In genomic region chr5:32642276-32643002, GRCh38 we compare ENCODE assay signal across 17 cellular contexts. TPM values are rescaled to one million over a fixed set of nuclear protein-coding genes. Genes with fewer than 3 reads are reported as not detected.
A peak's percentile ranks its signal among the peaks of the same experiment; 100 is the strongest.
DNase-seq lines count a peak whose midpoint lies in the region; ATAC-seq and TF ChIP-seq lines count a peak whose summit lies in the region.
"Had no signal": no experiment of that assay in that cellular context is flagged by ENCODE, and none has a peak within 500 bp of the region (broad histone marks: within the 10 kb centered on the region; RNA-seq: fewer than 3 reads in every experiment).

No MANE protein-coding gene starts in this region.

- ATAC-seq in GM21786 (IDR thresholded peaks at IDR 0.05; ENCODE audit: unreplicated experiment), result no peak
- ATAC-seq: activated CD8-positive, alpha-beta T cell treated with anti-CD3 and anti-CD28 coated beads, Interleukin-2, amount 10 ng/mL, durations not matched to agents 7 days and 5 days had no signal

- no peak overlapping the region for H3K4me3 ChIP-seq in SJSA1
- no peak overlapping the region for H3K4me3 ChIP-seq in tibial artery
- H3K4me3 ChIP-seq: ascending aorta, suprapubic skin had no signal

- H3K4me1 ChIP-seq in SJSA1 (replicated peaks) (peaks cover 28% of the 10 kb centered on the region), tibial artery (peaks cover 0 to 30% (median 3%) of the 10 kb centered on the region in 4 donors)
- H3K4me1 ChIP-seq: suprapubic skin had no signal

- no peaks in the 10 kb centered on the region for H3K9me3 ChIP-seq in SJSA1 (replicated peaks)
- no peaks in the 10 kb centered on the region for H3K9me3 ChIP-seq in tibial artery
- H3K9me3 ChIP-seq: ascending aorta, suprapubic skin had no signal

- in situ Hi-C loops in GM13976 (cut with MboI; ENCODE audit: low sequenced_read_pairs, unreplicated experiment), result no loop called here

- no peaks in the 10 kb centered on the region for H3K36me3 ChIP-seq in SJSA1
- no peaks in the 10 kb centered on the region for H3K36me3 ChIP-seq in tibial artery
- H3K36me3 ChIP-seq: ascending aorta, suprapubic skin had no signal

- intact Hi-C loops in tibial artery (cut with DNase I; ENCODE audit: low total_unique reads) (no loop called here), cardiac septum (cut with DNase I) (no loop called here)

- H3K27me3 ChIP-seq in SJSA1 (replicated peaks), result no peaks in the 10 kb centered on the region
- H3K27me3 ChIP-seq in tibial artery, result no peaks in the 10 kb centered on the region
- H3K27me3 ChIP-seq: ascending aorta, suprapubic skin had no signal

- DNase-seq in HCEC 1CT, result peak; percentile 33
- peak in 1 of 2 experiments; percentile 53 for DNase-seq in SJSA1 (ENCODE audit: low read depth in 1 of 2, low spot score in 2 of 2)
- peak; percentile 23 for DNase-seq in fibroblast of gingiva (ENCODE audit: low read depth)
- DNase-seq in renal cortical epithelial cell (ENCODE audit: low read depth), result peak; percentile 33
- no peak for DNase-seq in GM13976 (ENCODE audit: low spot score)
- DNase-seq in tibial artery, result no peak
- no peak for DNase-seq in cardiac septum (ENCODE audit: low spot score)
- DNase-seq: activated CD8-positive, alpha-beta T cell treated with anti-CD3 and anti-CD28 coated beads, Interleukin-2, amount 10 ng/mL, durations not matched to agents 7 days and 5 days; effector memory CD4-positive, alpha-beta T cell; left cardiac atrium; NCI-H1048; NCI-H2171 treated with DMSO at 0.1 percent for 48 hours; stimulated activated CD4-positive, alpha-beta T cell treated with anti-CD3 and anti-CD28 coated beads, Interleukin-15, amount 100 ng/mL, for 24 hours had no signal

- peak overlapping the region; percentile 73 for H3K27ac ChIP-seq in SJSA1
- H3K27ac ChIP-seq in tibial artery, result no peak overlapping the region
- H3K27ac ChIP-seq: C4-2B, suprapubic skin had no signal

- TF ChIP-seq CTCF in GM13976 (IDR thresholded peaks at IDR 0.05; ENCODE audit: borderline replicate concordance, control extremely low read depth, extremely low read depth, insufficient read depth, missing control alignments) (no peak), tibial artery (IDR thresholded peaks at IDR 0.05) (no peak)

RNA-seq across cellular contexts. Expression of gene SUB1, which starts 57.1 kb away (rescaled TPM):
- 362 and 501 TPM in 2 replicates for total RNA-seq in SJSA1 (2014; rRNA removed; shearing (Covaris generic))
- total RNA-seq in renal cortical epithelial cell, result 319 and 351 TPM in 2 replicates
- total RNA-seq in cardiac septum, result 180 TPM

Comparison
In these comparisons a context has a peak if more than half of its experiments do, and no peak if none do; other contexts are left out.
1. DNase-seq: peak in HCEC 1CT (single experiment), fibroblast of gingiva (single experiment) and renal cortical epithelial cell (single experiment); none in GM13976 (single experiment), tibial artery (0 of 2) and cardiac septum (single experiment).